1 cellular context compared by ENCODE assay signal in genomic region chr17:31997005-31997404, GRCh38.
TF ChIP-seq lines count a peak whose summit lies in the region.

No MANE protein-coding gene starts in this region.

TF ChIP-seq in WTC11, 78 proteins besides CTCF, POLR2A, EP300 and RAD21 (continued from another document):
- TF ChIP-seq ATF2 (CRISPR knock-in tag; IDR thresholded peaks at IDR 0.05; ENCODE audit: borderline replicate concordance, low read depth) (no peak), HMGA2 (CRISPR knock-in tag; IDR thresholded peaks at IDR 0.05) (no peak), MAX (CRISPR knock-in tag; IDR thresholded peaks at IDR 0.05) (no peak), RELA (CRISPR knock-in tag; IDR thresholded peaks at IDR 0.05; ENCODE audit: borderline replicate concordance) (no peak), CBFB (CRISPR knock-in tag; IDR thresholded peaks at IDR 0.05; ENCODE audit: low read depth) (no peak)
- TF ChIP-seq, protein P1, sequence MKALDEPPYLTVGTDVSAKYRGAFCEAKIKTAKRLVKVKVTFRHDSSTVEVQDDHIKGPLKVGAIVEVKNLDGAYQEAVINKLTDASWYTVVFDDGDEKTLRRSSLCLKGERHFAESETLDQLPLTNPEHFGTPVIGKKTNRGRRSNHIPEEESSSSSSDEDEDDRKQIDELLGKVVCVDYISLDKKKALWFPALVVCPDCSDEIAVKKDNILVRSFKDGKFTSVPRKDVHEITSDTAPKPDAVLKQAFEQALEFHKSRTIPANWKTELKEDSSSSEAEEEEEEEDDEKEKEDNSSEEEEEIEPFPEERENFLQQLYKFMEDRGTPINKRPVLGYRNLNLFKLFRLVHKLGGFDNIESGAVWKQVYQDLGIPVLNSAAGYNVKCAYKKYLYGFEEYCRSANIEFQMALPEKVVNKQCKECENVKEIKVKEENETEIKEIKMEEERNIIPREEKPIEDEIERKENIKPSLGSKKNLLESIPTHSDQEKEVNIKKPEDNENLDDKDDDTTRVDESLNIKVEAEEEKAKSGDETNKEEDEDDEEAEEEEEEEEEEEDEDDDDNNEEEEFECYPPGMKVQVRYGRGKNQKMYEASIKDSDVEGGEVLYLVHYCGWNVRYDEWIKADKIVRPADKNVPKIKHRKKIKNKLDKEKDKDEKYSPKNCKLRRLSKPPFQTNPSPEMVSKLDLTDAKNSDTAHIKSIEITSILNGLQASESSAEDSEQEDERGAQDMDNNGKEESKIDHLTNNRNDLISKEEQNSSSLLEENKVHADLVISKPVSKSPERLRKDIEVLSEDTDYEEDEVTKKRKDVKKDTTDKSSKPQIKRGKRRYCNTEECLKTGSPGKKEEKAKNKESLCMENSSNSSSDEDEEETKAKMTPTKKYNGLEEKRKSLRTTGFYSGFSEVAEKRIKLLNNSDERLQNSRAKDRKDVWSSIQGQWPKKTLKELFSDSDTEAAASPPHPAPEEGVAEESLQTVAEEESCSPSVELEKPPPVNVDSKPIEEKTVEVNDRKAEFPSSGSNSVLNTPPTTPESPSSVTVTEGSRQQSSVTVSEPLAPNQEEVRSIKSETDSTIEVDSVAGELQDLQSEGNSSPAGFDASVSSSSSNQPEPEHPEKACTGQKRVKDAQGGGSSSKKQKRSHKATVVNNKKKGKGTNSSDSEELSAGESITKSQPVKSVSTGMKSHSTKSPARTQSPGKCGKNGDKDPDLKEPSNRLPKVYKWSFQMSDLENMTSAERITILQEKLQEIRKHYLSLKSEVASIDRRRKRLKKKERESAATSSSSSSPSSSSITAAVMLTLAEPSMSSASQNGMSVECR (CRISPR knock-in tag; IDR thresholded peaks at IDR 0.05; ENCODE audit: borderline replicate concordance) = no peak
